In genomic region chr3:52531636-52532516, GRCh38 we compare ENCODE assay signal across 8 cellular contexts. TPM values are rescaled to one million over a fixed set of nuclear protein-coding genes. Genes with fewer than 3 reads are reported as not detected.
DNase-seq lines count a peak whose midpoint lies in the region; ATAC-seq and TF ChIP-seq lines count a peak whose summit lies in the region.

No MANE protein-coding gene starts in this region.

- no peaks in the 10 kb centered on the region for H3K9me2 ChIP-seq in MM.1S (replicated peaks; ENCODE audit: insufficient read depth, low read length)

- H3K4me3 ChIP-seq in MM.1S (ENCODE audit: low read length) (no peak overlapping the region), ectodermal cell (ENCODE audit: insufficient read depth, low read depth, low read length) (peak overlapping the region; percentile 72), neural progenitor cell (peak overlapping the region; percentile 94)

- intact Hi-C loops in CD14-positive monocyte (cut with micrococcal nuclease) = loop anchor here (5.0 to 10.0 kb wide), 4 partner anchors 35 to 1147 kb away; partner anchors contain the start of genes GNL3 (in 1 of the 2), MANF (in 1 of the 2), PBRM1 (in 1 of the 2) and STAB1 (in 1 of the 2)

- DNase-seq in CD14-positive monocyte (ENCODE audit: low spot score) (no peak), MM.1S (no peak), neural progenitor cell (ENCODE audit: low spot score) (peak; percentile 1), omental fat pad (ENCODE audit: low spot score) (no peak), NCI-H446 (lab: John Stamatoyannopoulos, UW) (no peak), NCI-H748 (lab: John Stamatoyannopoulos, UW; ENCODE audit: unreplicated experiment) (no peak)

- H3K27ac ChIP-seq in MM.1S (ENCODE audit: low read length) (no peak overlapping the region), ectodermal cell (ENCODE audit: insufficient read depth, low read depth, low read length, poor library complexity, severe bottlenecking) (no peak overlapping the region), neural progenitor cell (no peak overlapping the region)

- no peaks in the 10 kb centered on the region for H3K36me3 ChIP-seq in MM.1S (replicated peaks; ENCODE audit: insufficient read depth, low read length)
- H3K36me3 ChIP-seq in ectodermal cell (ENCODE audit: control insufficient read depth, insufficient read depth, low read length) = peaks cover 22% of the 10 kb centered on the region
- H3K36me3 ChIP-seq in neural progenitor cell = no peaks in the 10 kb centered on the region

- no peaks in the 10 kb centered on the region for H3K9me3 Mint-ChIP-seq in CD14-positive monocyte
- no peaks in the 10 kb centered on the region for H3K9me3 Mint-ChIP-seq in neural progenitor cell

- H3K27me3 ChIP-seq in MM.1S (replicated peaks; ENCODE audit: insufficient read depth, low read length) (no peaks in the 10 kb centered on the region), ectodermal cell (ENCODE audit: control insufficient read depth, insufficient read depth, low read length, poor library complexity, severe bottlenecking) (no peaks in the 10 kb centered on the region), neural progenitor cell (no peaks in the 10 kb centered on the region)

- H3F3A ChIP-seq in MM.1S (ENCODE audit: insufficient read depth, low read length) (peaks cover 13% of the 10 kb centered on the region), neural progenitor cell (ENCODE audit: low read depth) (peaks cover 28% of the 10 kb centered on the region)

- H3K4me2 ChIP-seq in MM.1S (ENCODE audit: low read depth, low read length) = peak overlapping the region; percentile 72; the same call in 1 of the 2 replicates
- H3K4me2 ChIP-seq in neural progenitor cell = peak overlapping the region; percentile 88

- H4K20me1 ChIP-seq in MM.1S (ENCODE audit: insufficient read depth, low read length) = no peaks in the 10 kb centered on the region
- peaks cover 51% of the 10 kb centered on the region for H4K20me1 ChIP-seq in neural progenitor cell (ENCODE audit: low read depth)

- TF ChIP-seq CTCF in CD14-positive monocyte (IDR thresholded peaks at IDR 0.05) (no peak), MM.1S (IDR thresholded peaks at IDR 0.05; ENCODE audit: low read length) (no peak), neural progenitor cell (IDR thresholded peaks at IDR 0.05) (no peak), omental fat pad (IDR thresholded peaks at IDR 0.05) (no peak)

- H3K36me3 Mint-ChIP-seq in CD14-positive monocyte = peaks cover 6 to 15% of the 10 kb centered on the region in 2 donors
- peaks cover 1% of the 10 kb centered on the region for H3K36me3 Mint-ChIP-seq in neural progenitor cell

- H3K4me1 Mint-ChIP-seq in CD14-positive monocyte (peaks cover 27% of the 10 kb centered on the region), neural progenitor cell (peaks cover 34% of the 10 kb centered on the region)

- H3K27me3 Mint-ChIP-seq in CD14-positive monocyte (ENCODE audit: low read depth in 3 of 3) (peaks cover 6 to 17% (median 15%) of the 10 kb centered on the region in 3 donors), neural progenitor cell (ENCODE audit: insufficient read depth, low read depth) (peaks cover 10% of the 10 kb centered on the region)

- H3K9me3 ChIP-seq in MM.1S (replicated peaks; ENCODE audit: insufficient read depth, low read length) (no peaks in the 10 kb centered on the region), ectodermal cell (ENCODE audit: control insufficient read depth, low read length) (no peaks in the 10 kb centered on the region), neural progenitor cell (ENCODE audit: low read depth) (no peaks in the 10 kb centered on the region)

- WGBS in ectodermal cell, 2 experiments = 91 to 94% methylated on average over 16 of the region's 16 CpGs

- no peak for ATAC-seq in GM21447 (IDR thresholded peaks at IDR 0.05; ENCODE audit: unreplicated experiment)
- no peak for ATAC-seq in omental fat pad (ENCODE audit: low FRiP score)

- H2AFZ ChIP-seq in MM.1S (ENCODE audit: low read length) (no peak overlapping the region), neural progenitor cell (replicated peaks) (no peak overlapping the region)

- H3K27ac Mint-ChIP-seq in CD14-positive monocyte (peak overlapping the region in 1 of 7 donors; percentile 46), neural progenitor cell (no peak overlapping the region)

- H3K79me2 ChIP-seq in MM.1S (ENCODE audit: low read length) = peaks cover 4% of the 10 kb centered on the region
- H3K79me2 ChIP-seq in neural progenitor cell (ENCODE audit: low read depth) = peaks cover 42% of the 10 kb centered on the region

- H3K4me1 ChIP-seq in MM.1S (ENCODE audit: low read length) (peaks cover 7% of the 10 kb centered on the region), ectodermal cell (ENCODE audit: control insufficient read depth, insufficient read depth, low read length) (peaks cover 20% of the 10 kb centered on the region), neural progenitor cell (peaks cover 25% of the 10 kb centered on the region)

- no peak overlapping the region for H3K9ac ChIP-seq in MM.1S (ENCODE audit: low read length)
- no peak overlapping the region for H3K9ac ChIP-seq in neural progenitor cell

- peak overlapping the region; percentile 70 to 88 for H3K4me3 Mint-ChIP-seq in CD14-positive monocyte
- peak overlapping the region; percentile 88 for H3K4me3 Mint-ChIP-seq in neural progenitor cell

RNA-seq across cellular contexts. Expression of gene NT5DC2, which starts 1.8 kb away (rescaled TPM):
- under 1 TPM; 0.66 to 0.67 TPM for polyA plus RNA-seq in CD14-positive monocyte
- polyA plus RNA-seq in ectodermal cell (2013, experiment 1 of 4) = 412 TPM
- 418 TPM for polyA plus RNA-seq in ectodermal cell (2013, experiment 2 of 4)
- 326 TPM for polyA plus RNA-seq in ectodermal cell (2013, experiment 3 of 4)
- polyA plus RNA-seq in ectodermal cell (2013, experiment 4 of 4) = 332 TPM
- total RNA-seq in neural progenitor cell (ENCODE audit: low replicate concordance) = 210 and 364 TPM in 2 replicates
- 10 to 100 TPM; 18.3 to 50.3 (median 39.5) TPM for total RNA-seq in omental fat pad

RNA-seq across cellular contexts. Expression of gene UQCC5, which starts 4.5 kb away (rescaled TPM):
- 10 to 100 TPM; 43.3 to 52.1 TPM for polyA plus RNA-seq in CD14-positive monocyte
- polyA plus RNA-seq in ectodermal cell (2013, experiment 1 of 4) = 38.8 TPM
- polyA plus RNA-seq in ectodermal cell (2013, experiment 2 of 4) = 30.7 TPM
- polyA plus RNA-seq in ectodermal cell (2013, experiment 3 of 4) = 27.2 TPM
- polyA plus RNA-seq in ectodermal cell (2013, experiment 4 of 4) = 36.9 TPM
- total RNA-seq in neural progenitor cell (ENCODE audit: low replicate concordance) (2.0 and 2.4 TPM in 2 replicates), omental fat pad (10 to 100 TPM in 2 of 4 donors, 1 to 10 TPM in 2; 3.2 to 27.9 (median 13.8) TPM)

RNA-seq across cellular contexts. Expression of gene STAB1, which starts 36.7 kb away (rescaled TPM):
- polyA plus RNA-seq in CD14-positive monocyte = 10 to 100 TPM in 1 of 2 donors, 1 to 10 TPM in 1; 3.8 to 15.8 TPM
- not detected for polyA plus RNA-seq in ectodermal cell (2013, experiment 1 of 4)
- polyA plus RNA-seq in ectodermal cell (2013, experiment 2 of 4) = 0.12 TPM
- polyA plus RNA-seq in ectodermal cell (2013, experiment 3 of 4) = 0.27 TPM
- 0.28 TPM for polyA plus RNA-seq in ectodermal cell (2013, experiment 4 of 4)
- total RNA-seq in neural progenitor cell (ENCODE audit: low replicate concordance) = 0.06 TPM in 1 of 2 replicates, not detected in the other
- 100 to 1,000 TPM; 231 to 610 (median 304) TPM for total RNA-seq in omental fat pad

Comparison
In these comparisons a context has a peak if more than half of its experiments do, and no peak if none do; other contexts are left out.
1. RNA of gene STAB1, which starts 36.7 kb away (total RNA-seq): 231 to 610 TPM in omental fat pad; 0.06 TPM in neural progenitor cell; every median in the first group is over 100 times any median in the second.